ENCODE assay signal across 8 cellular contexts in the genomic region with DNA sequence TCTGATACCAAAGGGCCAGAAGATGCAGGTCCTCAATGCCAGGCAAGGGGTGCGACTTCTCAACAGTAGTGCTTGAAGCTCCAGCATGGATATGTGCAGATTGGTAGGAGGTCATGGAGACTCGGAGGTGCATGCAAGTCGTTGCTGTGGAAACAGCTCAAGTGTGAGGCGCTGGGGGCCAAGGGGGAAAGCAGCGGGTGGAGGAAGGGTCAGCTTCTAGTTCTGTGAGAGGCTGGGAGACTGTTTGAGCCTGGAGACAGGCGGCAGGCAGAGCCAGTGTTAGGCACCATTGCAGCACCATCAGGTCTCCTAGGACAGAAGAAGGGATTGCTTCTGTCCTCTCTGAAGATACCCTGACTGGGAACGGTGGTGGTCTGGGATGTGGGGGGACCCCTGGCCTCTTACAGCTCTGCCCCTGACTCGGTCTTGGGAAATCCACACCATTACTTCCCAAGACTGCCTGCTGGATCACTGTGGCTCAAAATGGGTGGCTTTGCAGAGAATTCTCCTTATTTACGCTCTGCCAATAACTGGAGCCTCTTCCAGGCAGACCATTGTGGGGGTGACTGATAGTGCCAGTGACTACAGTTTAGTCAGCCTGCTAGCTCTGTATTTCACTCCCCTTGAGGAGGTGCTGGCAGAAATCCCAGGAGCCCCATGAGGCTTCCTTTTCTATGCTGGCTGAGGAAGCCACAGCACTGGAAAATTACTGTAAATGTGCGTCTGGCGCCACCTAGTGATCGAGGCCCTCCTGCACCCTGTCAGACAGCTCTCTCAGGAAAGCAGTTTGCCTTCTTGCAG. TPM values are rescaled to one million over a fixed set of nuclear protein-coding genes. Genes with fewer than 3 reads are reported as not detected.
DNase-seq lines count a peak whose midpoint lies in the region; ATAC-seq, FAIRE-seq and TF ChIP-seq lines count a peak whose summit lies in the region.

No MANE protein-coding gene starts in this region.

- H3K36me3 ChIP-seq in H1 (ENCODE audit: control insufficient read depth in 2 of 4, insufficient read depth in 4 of 4, low read length in 3 of 4): no peaks in the 10 kb centered on the region

- H3K4me3 ChIP-seq in HL-60 (replicated peaks; ENCODE audit: insufficient read depth, low read length) (no peak overlapping the region), H1 (ENCODE audit: extremely low read depth in 1 of 4, insufficient read depth in 2 of 4, low read depth in 3 of 4, low read length in 4 of 4) (no peak overlapping the region; a peak in 1 of 8 replicates)

- no peaks in the 10 kb centered on the region for H3K4me1 Mint-ChIP-seq in activated CD8-positive, alpha-beta T cell treated with anti-CD3 and anti-CD28 coated beads, Interleukin-2, amount 10 ng/mL, durations not matched to agents 7 days and 5 days (ENCODE audit: low read depth)
- H3K4me1 Mint-ChIP-seq in mesothelial cell of epicardium: peaks cover 10% of the 10 kb centered on the region

- H4K20me1 ChIP-seq in H1 (replicated peaks in 1 of 2; ENCODE audit: control insufficient read depth in 1 of 2, insufficient read depth in 2 of 2, low read length in 2 of 2): no peaks in the 10 kb centered on the region

- no peak for TF ChIP-seq EP300 in H1 (IDR thresholded peaks at IDR 0.05; ENCODE audit: borderline replicate concordance in 1 of 2, low read depth in 2 of 2, low read length in 2 of 2)

- CTCF ChIA-PET in activated CD8-positive, alpha-beta T cell treated with anti-CD3 and anti-CD28 coated beads, Interleukin-2, amount 10 ng/mL, durations not matched to agents 7 days and 5 days (lab: Charles Lee): interaction anchor here (0.7 to 6.6 kb wide), 7 partner anchors 9 to 456 kb away, joined by 3 to 60 read pairs (median 4); no protein-coding TSS in a partner anchor
- CTCF ChIA-PET in H1 (lab: Charles Lee; ENCODE audit: partially characterized antibody): interaction anchor here (0.6 to 7.0 kb wide), 56 partner anchors 9 to 556 kb away, joined by 3 to 88 read pairs (median 4); partner anchors contain the start of gene NGF

- ATAC-seq in activated CD8-positive, alpha-beta T cell treated with anti-CD3 and anti-CD28 coated beads, Interleukin-2, amount 10 ng/mL, durations not matched to agents 7 days and 5 days: no peak

- H3K79me2 ChIP-seq in H1 (ENCODE audit: control insufficient read depth in 1 of 2, insufficient read depth in 2 of 2, low read length in 2 of 2): no peaks in the 10 kb centered on the region

- H3K4me2 ChIP-seq in H1 (ENCODE audit: insufficient read depth in 1 of 2, low read depth in 2 of 2, low read length in 2 of 2): no peak overlapping the region

- H2BK120ac ChIP-seq in H1 (replicated peaks; ENCODE audit: low read depth, low read length): no peak overlapping the region

- WGBS in H1 (ENCODE audit: extremely low coverage in 1 of 2, insufficient coverage in 1 of 2, insufficient read length in 1 of 2, insufficient replicate concordance in 2 of 2, low coverage in 1 of 2, low lambda C conversion rate in 2 of 2, missing lambda C conversion rate in 1 of 2), 2 experiments: 66% methylated on average over 12 of the region's 12 CpGs; no CpG with 5 or more reads in 1 of the 2 experiments

- no peak overlapping the region for H3K4ac ChIP-seq in H1 (replicated peaks; ENCODE audit: insufficient read length, low read depth, low read length)

- H3K14ac ChIP-seq in H1 (ENCODE audit: insufficient read length): no peak overlapping the region

- FAIRE-seq in GM12892 (lab: Jason Lieb, UNC) (peak; percentile 70), H1 (lab: Jason Lieb, UNC) (peak; percentile 86)

- H3K23me2 ChIP-seq in H1 (ENCODE audit: low read depth, low read length): no peaks in the 10 kb centered on the region

- no peaks in the 10 kb centered on the region for H3K27me3 ChIP-seq in HL-60 (ENCODE audit: insufficient read depth, poor library complexity, severe bottlenecking)
- no peaks in the 10 kb centered on the region for H3K27me3 ChIP-seq in H1 (replicated peaks in 1 of 4; ENCODE audit: control insufficient read depth in 3 of 4, extremely low read depth in 1 of 4, insufficient read depth in 3 of 4, low read length in 3 of 4)

- H3K27ac ChIP-seq in 22Rv1 (no peak overlapping the region), HL-60 (replicated peaks) (no peak overlapping the region), H1 (ENCODE audit: low read depth, low read length) (no peak overlapping the region)

- H3K23ac ChIP-seq in H1 (ENCODE audit: insufficient read length): no peak overlapping the region

- H4K8ac ChIP-seq in H1 (ENCODE audit: extremely low read depth, insufficient read depth, low read length): no peak overlapping the region; the same call in 1 of the 2 replicates

- no peak overlapping the region for H3K56ac ChIP-seq in H1 (replicated peaks; ENCODE audit: insufficient read length, low read depth, low read length)

- H3K4me1 ChIP-seq in H1 (replicated peaks in 1 of 4; ENCODE audit: control insufficient read depth in 3 of 4, insufficient read depth in 4 of 4, low read length in 3 of 4): no peaks in the 10 kb centered on the region

- H3K79me1 ChIP-seq in H1 (ENCODE audit: low read depth, low read length): no peaks in the 10 kb centered on the region

- H3K9me3 Mint-ChIP-seq in activated CD8-positive, alpha-beta T cell treated with anti-CD3 and anti-CD28 coated beads, Interleukin-2, amount 10 ng/mL, durations not matched to agents 7 days and 5 days (ENCODE audit: insufficient read depth): no peaks in the 10 kb centered on the region
- peaks cover 13% of the 10 kb centered on the region for H3K9me3 Mint-ChIP-seq in mesothelial cell of epicardium

- H3K18ac ChIP-seq in H1 (ENCODE audit: extremely low read depth, low read length): peak overlapping the region; percentile 24; the same call in 1 of the 2 replicates

- peak overlapping the region; percentile 79 for H2AFZ ChIP-seq in H1 (ENCODE audit: low read length)

- TF ChIP-seq RAD21 in H1 (IDR thresholded peaks at IDR 0.05 in 1 of 2, conservative IDR thresholded peaks at IDR 0.05 in 1 of 2; ENCODE audit: low read depth in 2 of 2, low read length in 2 of 2): peak; percentile 95

- H3K9ac ChIP-seq in H1 (replicated peaks in 1 of 4; ENCODE audit: extremely low read depth in 1 of 4, low read depth in 3 of 4, low read length in 3 of 4): no peak overlapping the region

- no peak overlapping the region for H4K5ac ChIP-seq in H1 (ENCODE audit: insufficient read length, low read depth, low read length)

- H3K36me3 Mint-ChIP-seq in activated CD8-positive, alpha-beta T cell treated with anti-CD3 and anti-CD28 coated beads, Interleukin-2, amount 10 ng/mL, durations not matched to agents 7 days and 5 days (ENCODE audit: low read depth): no peaks in the 10 kb centered on the region
- H3K36me3 Mint-ChIP-seq in mesothelial cell of epicardium: no peaks in the 10 kb centered on the region

- H2BK15ac ChIP-seq in H1 (ENCODE audit: low read length): peak overlapping the region; percentile 40; the same call in 1 of the 2 replicates

- peak overlapping the region; percentile 64; the same call in 1 of the 2 replicates for H2BK20ac ChIP-seq in H1 (ENCODE audit: low read length)

- peak; percentile 27 for DNase-seq in GM12892 (ENCODE audit: insufficient read length)
- DNase-seq in HL-60 (ENCODE audit: low read depth in 1 of 2, low spot score in 1 of 2): peak; percentile 60 to 67
- peak; percentile 59 for DNase-seq in NCI-H748 treated with DMSO at 0.1 percent for 48 hours (lab: John Stamatoyannopoulos, UW)
- DNase-seq in activated CD8-positive, alpha-beta T cell treated with anti-CD3 and anti-CD28 coated beads, Interleukin-2, amount 10 ng/mL, durations not matched to agents 7 days and 5 days: peak; percentile 76
- peak; percentile 68 to 92 for DNase-seq in H1 (ENCODE audit: low read depth in 1 of 2, low spot score in 2 of 2)
- DNase-seq in mesothelial cell of epicardium (ENCODE audit: low spot score in 2 of 2, unreplicated experiment in 2 of 2): peak; percentile 76 to 95
- peak; percentile 2 to 31 for DNase-seq in stimulated activated CD8-positive, alpha-beta memory T cell treated with anti-CD3 and anti-CD28 coated beads, Interleukin-4, amount 100 ng/mL, for 4 hours (ENCODE audit: low read depth in 2 of 2, low spot score in 1 of 2)

- POLR2A ChIA-PET in activated CD8-positive, alpha-beta T cell treated with anti-CD3 and anti-CD28 coated beads, Interleukin-2, amount 10 ng/mL, durations not matched to agents 7 days and 5 days (lab: Charles Lee): no interaction called here
- POLR2A ChIA-PET in H1 (lab: Charles Lee; ENCODE audit: partially characterized antibody): interaction anchor here (1.0 kb wide), 1 partner anchor 11 kb away, joined by 3 read pairs; no protein-coding TSS in a partner anchor

- TF ChIP-seq CTCF in 22Rv1 (IDR thresholded peaks at IDR 0.05) (peak; percentile 93), HL-60 (IDR thresholded peaks at IDR 0.05; ENCODE audit: insufficient read depth, low read length) (peak; percentile 96), H1 (IDR thresholded peaks at IDR 0.05; ENCODE audit: control extremely low read depth in 1 of 3, insufficient read depth in 1 of 3, low read depth in 1 of 3, low read length in 3 of 3) (peak; percentile 89 to 97 (median 96)), mesothelial cell of epicardium (IDR thresholded peaks at IDR 0.05; ENCODE audit: unreplicated experiment) (peak; percentile 92)

- no peak overlapping the region for H2AK5ac ChIP-seq in H1 (ENCODE audit: low read depth, low read length)

- no peak overlapping the region for H2BK12ac ChIP-seq in H1 (ENCODE audit: low read depth, low read length)

- H3K4me3 Mint-ChIP-seq in activated CD8-positive, alpha-beta T cell treated with anti-CD3 and anti-CD28 coated beads, Interleukin-2, amount 10 ng/mL, durations not matched to agents 7 days and 5 days: no peak overlapping the region
- H3K4me3 Mint-ChIP-seq in mesothelial cell of epicardium: no peak overlapping the region

- H2BK5ac ChIP-seq in H1 (ENCODE audit: low read depth, low read length): no peak overlapping the region

- H3K27me3 Mint-ChIP-seq in activated CD8-positive, alpha-beta T cell treated with anti-CD3 and anti-CD28 coated beads, Interleukin-2, amount 10 ng/mL, durations not matched to agents 7 days and 5 days (ENCODE audit: low read depth): no peaks in the 10 kb centered on the region
- no peaks in the 10 kb centered on the region for H3K27me3 Mint-ChIP-seq in mesothelial cell of epicardium (ENCODE audit: low read depth)

- TF ChIP-seq POLR2A in GM12892 (IDR thresholded peaks at IDR 0.05; ENCODE audit: low read depth, low read length) (no peak), H1 (IDR thresholded peaks at IDR 0.05; ENCODE audit: control extremely low read depth in 1 of 2, low read depth in 2 of 2, low read length in 2 of 2) (no peak)

- H3K27ac Mint-ChIP-seq in activated CD8-positive, alpha-beta T cell treated with anti-CD3 and anti-CD28 coated beads, Interleukin-2, amount 10 ng/mL, durations not matched to agents 7 days and 5 days: no peak overlapping the region
- H3K27ac Mint-ChIP-seq in mesothelial cell of epicardium: no peak overlapping the region

- H3K9me3 ChIP-seq in H1 (ENCODE audit: insufficient read depth in 2 of 2, low read depth in 1 of 2, low read length in 1 of 2): peaks cover 8 to 12% of the 10 kb centered on the region in 2 experiments; a peak in 3 of 4 replicates

- H4K91ac ChIP-seq in H1 (replicated peaks; ENCODE audit: insufficient read length, low read length): no peak overlapping the region

RNA-seq across cellular contexts. Expression of gene VANGL1, which starts 46.3 kb away (rescaled TPM):
- 2.0 TPM for polyA plus RNA-seq in GM12892 (2012; ENCODE audit: missing spikeins)
- total RNA-seq in activated CD8-positive, alpha-beta T cell treated with anti-CD3 and anti-CD28 coated beads, Interleukin-2, amount 10 ng/mL, durations not matched to agents 7 days and 5 days: 10 to 100 TPM; 14.1 to 14.8 TPM
- total RNA-seq in H1 (2021; fragmentation: NEBNext Ultra II Directional; extraction: Animal tissue kit (Norgen Biotek cat#: 25700)): 13.4 and 14.6 TPM in 2 replicates
- polyA plus RNA-seq in H1 (2011; rRNA removed): 9.4 and 9.7 TPM in 2 replicates
- 8.7 TPM for polyA plus RNA-seq in H1 (2011; cell fraction: cytosol; rRNA removed)
- polyA plus RNA-seq in H1 (2011; cell fraction: nucleus; rRNA removed): 8.4 TPM
- 9.1 to 12.9 TPM (median 11.1 TPM) in 4 replicates for polyA plus RNA-seq in H1 (2012, experiment 1 of 2)
- polyA plus RNA-seq in H1 (2012, experiment 2 of 2): 5.0 TPM
- polyA plus RNA-seq in H1 (2013, experiment 1 of 2): 14.6 TPM
- polyA plus RNA-seq in H1 (2013, experiment 2 of 2): 18.0 TPM
- polyA minus RNA-seq in H1 (2011; rRNA and poly(A)+ RNA removed): 16.0 and 22.8 TPM in 2 replicates
- polyA minus RNA-seq in H1 (2011; cell fraction: cytosol; rRNA and poly(A)+ RNA removed): 14.3 TPM
- polyA minus RNA-seq in H1 (2011; cell fraction: nucleus; rRNA and poly(A)+ RNA removed): 10.1 TPM
- total RNA-seq in mesothelial cell of epicardium: 16.0 to 17.0 TPM (median 16.0 TPM) in 3 replicates

Comparison
In these comparisons a context has a peak if more than half of its experiments do, and no peak if none do; other contexts are left out.
1. DNase-seq: peak in every context shown above with its lines; median percentile 86 in mesothelial cell of epicardium; 80 in H1; 76 in activated CD8-positive, alpha-beta T cell treated with anti-CD3 and anti-CD28 coated beads, Interleukin-2, amount 10 ng/mL, durations not matched to agents 7 days and 5 days; 64 in HL-60; 59 in NCI-H748 treated with DMSO at 0.1 percent for 48 hours; 27 in GM12892; 16 in stimulated activated CD8-positive, alpha-beta memory T cell treated with anti-CD3 and anti-CD28 coated beads, Interleukin-4, amount 100 ng/mL, for 4 hours.